35 cellular contexts compared by ENCODE assay signal in the genomic region with DNA sequence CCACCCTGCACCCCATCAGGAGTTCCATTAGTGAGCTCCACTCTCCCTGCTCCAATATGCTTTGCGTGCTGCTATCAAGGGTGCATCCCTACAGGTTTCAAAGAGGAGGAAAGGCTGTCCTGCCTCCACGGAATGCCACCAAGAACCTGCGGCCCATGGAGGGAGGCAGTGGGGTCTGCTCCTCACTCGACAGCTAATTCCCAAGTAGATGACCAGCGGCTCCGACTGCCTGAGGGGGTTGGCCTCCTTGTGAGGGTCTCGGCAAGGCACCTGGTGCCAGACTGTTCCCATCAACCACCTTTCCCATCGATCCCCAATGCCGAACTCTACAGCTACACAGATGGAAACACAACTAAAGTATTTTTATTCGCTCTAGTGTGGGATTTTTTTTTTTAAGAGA. TPM values are rescaled to one million over a fixed set of nuclear protein-coding genes. Genes with fewer than 3 reads are reported as not detected.
DNase-seq lines count a peak whose midpoint lies in the region; ATAC-seq and TF ChIP-seq lines count a peak whose summit lies in the region.
"Had no signal": no experiment of that assay in that cellular context is flagged by ENCODE, and none has a peak within 500 bp of the region (broad histone marks: within the 10 kb centered on the region; RNA-seq: fewer than 3 reads in every experiment).

No MANE protein-coding gene starts in this region.

- no peak for TF ChIP-seq POLR2A in IMR-90 (IDR thresholded peaks at IDR 0.05; ENCODE audit: low read depth, low read length)

- H3K4me1 ChIP-seq in IMR-90 (ENCODE audit: control insufficient read depth, insufficient read depth, low read length) (no peaks in the 10 kb centered on the region), osteoblast (ENCODE audit: insufficient read depth, low read length) (no peaks in the 10 kb centered on the region), mesenchymal stem cell (ENCODE audit: control insufficient read depth, insufficient read depth, low read depth, low read length) (no peaks in the 10 kb centered on the region)
- H3K4me1 ChIP-seq: A549, BE2C, Caco-2 had no signal

- H3K9me1 ChIP-seq in IMR-90 (ENCODE audit: insufficient read depth, low read length): no peaks in the 10 kb centered on the region

- no peak overlapping the region for H3K23ac ChIP-seq in IMR-90 (ENCODE audit: low read depth, low read length)
- no peak overlapping the region for H3K23ac ChIP-seq in mesenchymal stem cell (ENCODE audit: low read length in 2 of 2)

- H2BK5ac ChIP-seq in IMR-90 (ENCODE audit: low read depth, low read length, poor library complexity, severe bottlenecking) (no peak overlapping the region), mesenchymal stem cell (ENCODE audit: low read depth, low read length, poor library complexity, severe bottlenecking) (no peak overlapping the region)

- H3K4me3 ChIP-seq in IMR-90 (ENCODE audit: insufficient read depth, low read depth, low read length) (no peak overlapping the region), osteoblast (ENCODE audit: insufficient read depth, low read length) (no peak overlapping the region), mesenchymal stem cell (ENCODE audit: insufficient read depth in 1 of 2, low read depth in 1 of 2, low read length in 2 of 2) (no peak overlapping the region)
- H3K4me3 ChIP-seq: A549; BLaER1; BLaER1 treated with 17β-estradiol and CSF1 and Interleukin-3, amounts not matched to agents 10 nM and 100 nM had no signal

- H3K79me1 ChIP-seq in IMR-90 (ENCODE audit: low read depth in 1 of 2, low read length in 2 of 2) (peaks cover 0 to 7% of the 10 kb centered on the region in 2 experiments; a peak in 2 of 4 replicates), mesenchymal stem cell (replicated peaks; ENCODE audit: low read length, poor library complexity, severe bottlenecking) (peaks cover 26% of the 10 kb centered on the region)

- no peak for DNase-seq in IMR-90
- no peak for DNase-seq in endothelial cell (ENCODE audit: low spot score)
- peak; percentile 9 for DNase-seq in osteoblast (ENCODE audit: insufficient read length, low spot score, missing footprints)
- DNase-seq in pons (ENCODE audit: low spot score): no peak
- no peak for DNase-seq in mesenchymal stem cell
- DNase-seq: 8988T; ACHN; AML-193; BE2C; C1 segment of cervical spinal cord; Caco-2; Calu3; CD4-positive, alpha-beta memory T cell; CD4-positive, alpha-beta T cell; CD4-positive, CD25-positive, alpha-beta regulatory T cell; CD8-positive, alpha-beta memory T cell; CD8-positive, alpha-beta T cell; COR-L47; DMS 273 treated with DMSO at 0.1 percent for 48 hours; DMS153; DMS53; DMS79; DMS79 treated with DMSO at 0.1 percent for 48 hours; DND-41; EL had no signal

- peak overlapping the region; percentile 74 for H3K4me3 Mint-ChIP-seq in endothelial cell (ENCODE audit: unreplicated experiment)
- H3K4me3 Mint-ChIP-seq: B cell; CD14-positive monocyte; CD4-positive, alpha-beta memory T cell; CD4-positive, alpha-beta T cell; CD4-positive, CD25-positive, alpha-beta regulatory T cell; CD8-positive, alpha-beta memory T cell; CD8-positive, alpha-beta T cell had no signal

- CTCF ChIA-PET in IMR-90 (lab: Yijun Ruan, JAX): no interaction called here

- H2AK9ac ChIP-seq in IMR-90 (replicated peaks; ENCODE audit: low read depth, low read length, poor library complexity): peak overlapping the region; percentile 37

- H2BK12ac ChIP-seq in mesenchymal stem cell (ENCODE audit: low read length in 2 of 2): no peak overlapping the region

- in situ Hi-C loops in IMR-90 (cut with MboI; ENCODE audit: low sequenced_read_pairs): no loop called here

- H3K56ac ChIP-seq in IMR-90 (ENCODE audit: extremely low read depth, insufficient read depth, low read length): no peak overlapping the region

- H3K14ac ChIP-seq in IMR-90 (replicated peaks; ENCODE audit: low read depth, low read length): no peak overlapping the region
- H3K14ac ChIP-seq in mesenchymal stem cell (ENCODE audit: low read length in 2 of 2): no peak overlapping the region

- dilution Hi-C loops in IMR-90 (cut with HindIII; ENCODE audit: low sequenced_read_pairs, unreplicated experiment): no loop called here

- H3K27me3 ChIP-seq in IMR-90 (ENCODE audit: control insufficient read depth, insufficient read depth, low read length) (no peaks in the 10 kb centered on the region), osteoblast (ENCODE audit: insufficient read depth, low read length) (no peaks in the 10 kb centered on the region), mesenchymal stem cell (ENCODE audit: control insufficient read depth in 1 of 2, insufficient read depth in 1 of 2, low read length in 2 of 2) (no peaks in the 10 kb centered on the region)
- H3K27me3 ChIP-seq: BE2C; BLaER1; BLaER1 treated with 17β-estradiol and CSF1 and Interleukin-3, amounts not matched to agents 10 nM and 100 nM had no signal

- WGBS in IMR-90 (ENCODE audit: extremely low coverage in 2 of 2, insufficient read length in 1 of 2), 2 experiments: no CpG with 5 or more reads among the region's 10 CpGs
- WGBS in mesenchymal stem cell: 93% methylated on average over 8 of the region's 10 CpGs

- peaks cover 38% of the 10 kb centered on the region for H3K36me3 Mint-ChIP-seq in endothelial cell (ENCODE audit: low read depth, unreplicated experiment)
- H3K36me3 Mint-ChIP-seq: CD8-positive, alpha-beta memory T cell; CD8-positive, alpha-beta T cell had no signal

- H3K27me3 Mint-ChIP-seq in endothelial cell (ENCODE audit: unreplicated experiment): peaks cover 10% of the 10 kb centered on the region
- H3K27me3 Mint-ChIP-seq: B cell; CD4-positive, alpha-beta memory T cell; CD4-positive, alpha-beta T cell; CD4-positive, CD25-positive, alpha-beta regulatory T cell had no signal

- peaks cover 57% of the 10 kb centered on the region for H3K36me3 ChIP-seq in IMR-90 (ENCODE audit: control insufficient read depth, insufficient read depth, low read length)
- peaks cover 83% of the 10 kb centered on the region for H3K36me3 ChIP-seq in osteoblast (ENCODE audit: insufficient read depth, low read length)
- H3K36me3 ChIP-seq in mesenchymal stem cell (ENCODE audit: control insufficient read depth in 1 of 2, insufficient read depth in 2 of 2, low read depth in 1 of 2, low read length in 2 of 2): peaks cover 75 to 94% of the 10 kb centered on the region in 2 experiments

- H3K18ac ChIP-seq in IMR-90 (ENCODE audit: low read depth, low read length): no peak overlapping the region
- H3K18ac ChIP-seq in mesenchymal stem cell (ENCODE audit: low read depth in 1 of 2, low read length in 2 of 2): no peak overlapping the region

- H3K4me1 Mint-ChIP-seq in endothelial cell (ENCODE audit: unreplicated experiment): no peaks in the 10 kb centered on the region
- H3K4me1 Mint-ChIP-seq: B cell; CD14-positive monocyte; CD4-positive, alpha-beta memory T cell; CD4-positive, CD25-positive, alpha-beta regulatory T cell; CD8-positive, alpha-beta memory T cell had no signal

- H2BK15ac ChIP-seq in IMR-90 (ENCODE audit: low read depth, low read length) (no peak overlapping the region), mesenchymal stem cell (ENCODE audit: low read depth, poor library complexity, severe bottlenecking) (no peak overlapping the region)

- H4K20me1 ChIP-seq in IMR-90 (ENCODE audit: insufficient read depth, low read length): 0 out of 2 replicates have a peak, but pooled peaks cover 4% of the 10 kb centered on the region
- H4K20me1 ChIP-seq in osteoblast (ENCODE audit: insufficient read depth, low read length): no peaks in the 10 kb centered on the region
- H4K20me1 ChIP-seq: BLaER1; BLaER1 treated with 17β-estradiol and CSF1 and Interleukin-3, amounts not matched to agents 10 nM and 100 nM had no signal

- H2AFZ ChIP-seq in IMR-90 (replicated peaks; ENCODE audit: low read length, poor library complexity): no peak overlapping the region
- no peak overlapping the region for H2AFZ ChIP-seq in osteoblast (ENCODE audit: low read length)
- no peak overlapping the region for H2AFZ ChIP-seq in mesenchymal stem cell (ENCODE audit: low read depth, low read length)

- H2AK5ac ChIP-seq in IMR-90 (ENCODE audit: low read depth, low read length) (no peak overlapping the region), mesenchymal stem cell (ENCODE audit: low read length, severe bottlenecking) (no peak overlapping the region)

- H2BK20ac ChIP-seq in IMR-90 (ENCODE audit: low read depth, low read length): no peak overlapping the region

- POLR2A ChIA-PET in IMR-90 (lab: Charles Lee; ENCODE audit: unreplicated experiment): no interaction called here

- intact Hi-C loops in IMR-90 (cut with micrococcal nuclease): no loop called here

- no peaks in the 10 kb centered on the region for H3K79me2 ChIP-seq in osteoblast (ENCODE audit: insufficient read depth, low read length)

- H3K4me2 ChIP-seq in IMR-90 (ENCODE audit: low read depth, low read length): no peak overlapping the region
- no peak overlapping the region for H3K4me2 ChIP-seq in osteoblast (ENCODE audit: insufficient read depth, low read length)
- no peak overlapping the region for H3K4me2 ChIP-seq in mesenchymal stem cell (ENCODE audit: low read length, poor library complexity, severe bottlenecking)
- H3K4me2 ChIP-seq: A549; BLaER1; BLaER1 treated with 17β-estradiol and CSF1 and Interleukin-3, amounts not matched to agents 10 nM and 100 nM had no signal

- H3K9me3 ChIP-seq in IMR-90 (ENCODE audit: control insufficient read depth, insufficient read depth, low read length) (no peaks in the 10 kb centered on the region), osteoblast (ENCODE audit: low read depth, low read length) (no peaks in the 10 kb centered on the region), mesenchymal stem cell (ENCODE audit: control insufficient read depth, low read length) (no peaks in the 10 kb centered on the region)
- H3K9me3 ChIP-seq: A549; BE2C; BLaER1; BLaER1 treated with 17β-estradiol and CSF1 and Interleukin-3, amounts not matched to agents 10 nM and 100 nM; Caco-2 had no signal

- ATAC-seq in IMR-90 (ENCODE audit: low read depth) (no peak), HG03439 (IDR thresholded peaks at IDR 0.05; ENCODE audit: unreplicated experiment) (no peak), GM18867 (IDR thresholded peaks at IDR 0.05; ENCODE audit: unreplicated experiment) (no peak)
- ATAC-seq: A549; CD8-positive, alpha-beta T cell had no signal

- BruUV-seq in IMR-90 (replicated peaks; lab: Mats Ljungman, UMichigan): no TSS peak

- H3K27ac ChIP-seq in IMR-90 (ENCODE audit: insufficient read depth, low read length) (no peak overlapping the region), osteoblast (ENCODE audit: low read depth, low read length) (no peak overlapping the region), temporal lobe (ENCODE audit: low read depth, low read length) (peak overlapping the region; percentile 19), mesenchymal stem cell (ENCODE audit: low read length, poor library complexity, severe bottlenecking) (no peak overlapping the region)
- H3K27ac ChIP-seq: 22Rv1; A549; BLaER1; BLaER1 treated with 17β-estradiol and CSF1 and Interleukin-3, amounts not matched to agents 10 nM and 100 nM; C4-2B had no signal

- no peak overlapping the region for H4K91ac ChIP-seq in IMR-90 (ENCODE audit: insufficient read depth, low read depth, low read length)
- H4K91ac ChIP-seq in mesenchymal stem cell (ENCODE audit: low read length): no peak overlapping the region

- no peak overlapping the region for H3K4ac ChIP-seq in IMR-90 (ENCODE audit: low read depth, low read length)
- H3K4ac ChIP-seq in mesenchymal stem cell (ENCODE audit: low read depth in 1 of 2, low read length in 2 of 2): no peak overlapping the region

- TF ChIP-seq RAD21 in IMR-90 (IDR thresholded peaks at IDR 0.05; ENCODE audit: low read length): no peak

- H4K5ac ChIP-seq in IMR-90 (ENCODE audit: low read depth, low read length): no peak overlapping the region

- no peaks in the 10 kb centered on the region for H3K9me3 Mint-ChIP-seq in endothelial cell (ENCODE audit: unreplicated experiment)
- H3K9me3 Mint-ChIP-seq: CD14-positive monocyte; CD4-positive, alpha-beta T cell; CD4-positive, CD25-positive, alpha-beta regulatory T cell; CD8-positive, alpha-beta memory T cell; CD8-positive, alpha-beta T cell had no signal

- H3K9ac ChIP-seq in IMR-90 (ENCODE audit: low read depth, low read length) (no peak overlapping the region), mesenchymal stem cell (ENCODE audit: low read length) (no peak overlapping the region)
- H3K9ac ChIP-seq: BLaER1; BLaER1 treated with 17β-estradiol and CSF1 and Interleukin-3, amounts not matched to agents 10 nM and 100 nM had no signal

- H4K8ac ChIP-seq in IMR-90 (ENCODE audit: low read depth in 2 of 2, low read length in 2 of 2) (no peak overlapping the region), mesenchymal stem cell (ENCODE audit: low read length) (no peak overlapping the region)

- H2BK120ac ChIP-seq in IMR-90 (ENCODE audit: low read depth, low read length): no peak overlapping the region
- no peak overlapping the region for H2BK120ac ChIP-seq in mesenchymal stem cell (ENCODE audit: low read depth, low read length)

- H3K27ac Mint-ChIP-seq in endothelial cell (ENCODE audit: unreplicated experiment): peak overlapping the region; percentile 61
- H3K27ac Mint-ChIP-seq: B cell; CD4-positive, alpha-beta memory T cell; CD4-positive, alpha-beta T cell; CD8-positive, alpha-beta T cell had no signal

- TF ChIP-seq CTCF in IMR-90 (conservative IDR thresholded peaks at IDR 0.05; ENCODE audit: low read depth, low read length) (no peak), endothelial cell (IDR thresholded peaks at IDR 0.05; ENCODE audit: unreplicated experiment) (no peak), osteoblast (IDR thresholded peaks at IDR 0.05; ENCODE audit: extremely low read depth, low read depth, low read length) (no peak)

RNA-seq across cellular contexts. Expression of a gene that starts 36.0 kb away (rescaled TPM):
- total RNA-seq in IMR-90 (2012; rRNA removed) (under 0.01 TPM in 1 of 2 replicates, not detected in the other), endothelial cell (ENCODE audit: unreplicated experiment) (not detected), osteoblast (under 0.01 and 0.29 TPM in 2 replicates), temporal lobe (0.25 TPM)
- 0.11 and 0.24 TPM in 2 replicates for polyA plus RNA-seq in IMR-90 (2012; rRNA removed)
- 0.08 and 0.37 TPM in 2 replicates for polyA plus RNA-seq in IMR-90 (2012; cell fraction: cytosol; rRNA removed)
- polyA plus RNA-seq in IMR-90 (2012; cell fraction: nucleus; rRNA removed; ENCODE audit: low replicate concordance): 0.95 and 3.4 TPM in 2 replicates
- polyA plus RNA-seq in mesenchymal stem cell (2013, experiment 1 of 2): 0.14 TPM
- polyA plus RNA-seq in mesenchymal stem cell (2013, experiment 2 of 2): 0.12 TPM
- polyA plus RNA-seq: CD14-positive monocyte had no signal
